ENCODE assay signal across 10 cellular contexts in the genomic region with DNA sequence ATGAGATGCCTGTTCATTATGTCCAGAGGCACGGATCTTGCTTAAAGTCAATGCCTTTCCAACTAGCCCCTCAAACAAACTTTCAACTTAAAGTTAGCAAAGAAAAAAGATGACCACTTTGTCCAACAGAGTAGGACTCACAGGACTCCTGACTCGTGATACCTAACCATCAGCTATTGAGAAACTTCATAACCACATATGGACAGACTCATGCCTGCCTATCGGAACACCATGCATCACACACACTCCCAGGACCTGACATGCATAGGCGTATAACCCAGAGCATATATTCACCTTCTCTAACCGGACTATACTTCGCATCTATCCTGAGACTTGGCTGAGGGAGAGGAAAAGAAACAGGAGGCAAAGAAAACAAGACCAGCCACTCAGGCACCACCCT. TPM values are rescaled to one million over a fixed set of nuclear protein-coding genes. Genes with fewer than 3 reads are reported as not detected.
DNase-seq lines count a peak whose midpoint lies in the region; ATAC-seq, FAIRE-seq and TF ChIP-seq lines count a peak whose summit lies in the region.
"Had no signal": no experiment of that assay in that cellular context is flagged by ENCODE, and none has a peak within 500 bp of the region (broad histone marks: within the 10 kb centered on the region; RNA-seq: fewer than 3 reads in every experiment).

No MANE protein-coding gene starts in this region.

- ATAC-seq in A549 (no peak), K562 (no peak), lower lobe of right lung (no peak), GM21528 (IDR thresholded peaks at IDR 0.05; ENCODE audit: low FRiP score, unreplicated experiment) (no peak), HG03432 (IDR thresholded peaks at IDR 0.05; ENCODE audit: unreplicated experiment) (no peak)

- peaks cover 42% of the 10 kb centered on the region for H3K79me2 ChIP-seq in K562 (ENCODE audit: control insufficient read depth, insufficient read depth, low read length)

- peaks cover 10% of the 10 kb centered on the region; the same call in 1 of the 2 replicates for H4K20me1 ChIP-seq in K562 (replicated peaks; ENCODE audit: control insufficient read depth, insufficient read depth, low read length)

- H3K27ac ChIP-seq in A549 (no peak overlapping the region), K562 (ENCODE audit: extremely low read depth, low read depth, low read length) (no peak overlapping the region), lower lobe of right lung (no peak overlapping the region), WERI-Rb-1 (no peak overlapping the region)

- no peak for TF ChIP-seq RAD21 in A549 (conservative IDR thresholded peaks at IDR 0.05 in 1 of 2, IDR thresholded peaks at IDR 0.05 in 1 of 2)
- TF ChIP-seq RAD21 in K562 (CRISPR knock-in tag; conservative IDR thresholded peaks at IDR 0.05 in 1 of 2, IDR thresholded peaks at IDR 0.05 in 1 of 2) = no peak

- POLR2A ChIA-PET in A549 (lab: Yijun Ruan, JAX) (no interaction called here), K562 (lab: Yijun Ruan, JAX) (interaction anchor here (0.7 to 2.5 kb wide), 3 partner anchors 9 to 92 kb away, joined by 3 to 19 read pairs (median 4); a partner anchor contains a TSS)

- TF ChIP-seq EP300 in A549 (IDR thresholded peaks at IDR 0.05) (no peak), K562 (IDR thresholded peaks at IDR 0.05; ENCODE audit: low read length) (no peak)

- peak overlapping the region; percentile 93 for H3K4me2 ChIP-seq in A549
- peak overlapping the region; percentile 93 for H3K4me2 ChIP-seq in K562 (ENCODE audit: insufficient read depth, low read length)

- 95% methylated on average over 6 of the region's 6 CpGs for WGBS in A549 (ENCODE audit: missing lambda C conversion rate)
- 68% methylated on average over 6 of the region's 6 CpGs for WGBS in K562 (ENCODE audit: insufficient coverage, low coverage, missing lambda C conversion rate)

- intact Hi-C loops in K562 (cut with micrococcal nuclease) (no loop called here), lower lobe of right lung (cut with DNase I) (no loop called here)

- H3K9ac ChIP-seq in K562 (ENCODE audit: insufficient read depth in 1 of 2, low read depth in 2 of 2, low read length in 2 of 2) = peak overlapping the region in 1 of 2 experiments; percentile 31; a peak in 1 of 4 replicates

- CTCF ChIA-PET in A549 (lab: Yijun Ruan, JAX) = interaction anchor here (0.6 to 3.2 kb wide), 5 partner anchors 9 to 62 kb away, joined by 3 to 17 read pairs (median 4); no protein-coding TSS in a partner anchor
- CTCF ChIA-PET in K562 (lab: Yijun Ruan, JAX; ENCODE audit: low intra/inter-chr PET ratio) = no interaction called here

- H3K9me1 ChIP-seq in K562 (ENCODE audit: control insufficient read depth, insufficient read depth, low read length) = no peaks in the 10 kb centered on the region

- no peak for DNase-seq in A549 (ENCODE audit: low read depth in 1 of 2, low spot score in 1 of 2)
- DNase-seq in HFF-Myc (ENCODE audit: extremely low read depth, low read depth) = no peak
- no peak for DNase-seq in K562 (ENCODE audit: extremely low read depth in 1 of 4, low spot score in 3 of 4)
- no peak for DNase-seq in lower lobe of right lung
- no peak for DNase-seq in WERI-Rb-1
- DNase-seq in NAMALWA (ENCODE audit: low spot score) = no peak
- DNase-seq: NCI-H2171 treated with DMSO at 0.1 percent for 48 hours, T-helper 9 cell had no signal

- H3K4me3 ChIP-seq in A549 (no peak overlapping the region), HFF-Myc (replicated peaks; ENCODE audit: low read depth, low read length) (peak overlapping the region; percentile 74), K562 (no peak overlapping the region; the same call in 1 of the 2 replicates), lower lobe of right lung (peak overlapping the region; percentile 98), WERI-Rb-1 (ENCODE audit: low read depth, low read length) (no peak overlapping the region)

- H3K27me3 ChIP-seq in K562 (ENCODE audit: control insufficient read depth in 2 of 2, insufficient read depth in 2 of 2, low read length in 2 of 2) (no peaks in the 10 kb centered on the region), lower lobe of right lung (ENCODE audit: low read depth) (no peaks in the 10 kb centered on the region), WERI-Rb-1 (ENCODE audit: insufficient read depth, low read depth, severe bottlenecking) (no peaks in the 10 kb centered on the region)

- TF ChIP-seq POLR2A in A549 (IDR thresholded peaks at IDR 0.05; ENCODE audit: low read length) = no peak
- no peak for TF ChIP-seq POLR2A in K562 (conservative IDR thresholded peaks at IDR 0.05)

- H3K4me1 ChIP-seq in A549 = peaks cover 27% of the 10 kb centered on the region
- peaks cover 20% of the 10 kb centered on the region in 2 experiments for H3K4me1 ChIP-seq in K562 (replicated peaks in 1 of 2; ENCODE audit: control insufficient read depth in 2 of 2, insufficient read depth in 2 of 2, low read length in 2 of 2)
- peaks cover 42% of the 10 kb centered on the region for H3K4me1 ChIP-seq in lower lobe of right lung

- TF ChIP-seq CTCF in A549 (IDR thresholded peaks at IDR 0.05) (no peak), HFF-Myc (IDR thresholded peaks at IDR 0.05; ENCODE audit: low read depth, low read length, missing control alignments) (no peak), K562 (IDR thresholded peaks at IDR 0.05 in 2 of 3, conservative IDR thresholded peaks at IDR 0.05 in 1 of 3; ENCODE audit: insufficient read depth in 2 of 3, low read depth in 1 of 3, low read length in 3 of 3) (no peak), lower lobe of right lung (IDR thresholded peaks at IDR 0.05) (no peak), WERI-Rb-1 (IDR thresholded peaks at IDR 0.05; ENCODE audit: low read depth, low read length) (no peak)

- H3K36me3 ChIP-seq in K562 (ENCODE audit: control insufficient read depth, insufficient read depth, low read length) (peaks cover 40% of the 10 kb centered on the region), lower lobe of right lung (peaks cover 26% of the 10 kb centered on the region), WERI-Rb-1 (peaks cover 29% of the 10 kb centered on the region)

- no peak for FAIRE-seq in A549 (lab: Jason Lieb, UNC)
- no peak for FAIRE-seq in K562 (lab: Jason Lieb, UNC)

- H3K9me3 ChIP-seq in A549 (no peaks in the 10 kb centered on the region), K562 (replicated peaks; ENCODE audit: control insufficient read depth, insufficient read depth, low read depth, low read length) (no peaks in the 10 kb centered on the region), lower lobe of right lung (no peaks in the 10 kb centered on the region), WERI-Rb-1 (ENCODE audit: severe bottlenecking) (no peaks in the 10 kb centered on the region)

- in situ Hi-C loops in K562 (cut with MboI) = no loop called here

- BruUV-seq in K562 (replicated peaks; lab: Mats Ljungman, UMichigan) = no TSS peak

- no peak overlapping the region for H2AFZ ChIP-seq in K562 (ENCODE audit: low read depth, low read length)

RNA-seq across cellular contexts. Expression of a gene that starts 2.3 kb away (rescaled TPM):
- polyA plus RNA-seq in A549 (2011; rRNA removed) (40.3 and 42.5 TPM in 2 replicates), A549 (2017; fragmentation: RNase III; extraction: RNeasy Plus Mini Kit Qiagen cat#74134 plus additional on column Dnase treatment) (53.7 to 56.7 TPM (median 55.3 TPM) in 3 replicates), K562 (2011; rRNA removed) (16.6 and 23.0 TPM in 2 replicates), K562 (2014; fragmentation: Illumina TruSeq; extraction: Trizol) (25.5 and 29.6 TPM in 2 replicates), K562 (2014; fragmentation: Nextera tagmentation; extraction: Ambion mirVana) (1 to 10 TPM; 3.7 to 5.7 TPM), K562 (2014; rRNA removed) (17.9 and 27.2 TPM in 2 replicates)
- 35.4 and 40.9 TPM in 2 replicates for polyA plus RNA-seq in A549 (2012; cell fraction: cytosol; rRNA removed)
- polyA plus RNA-seq in A549 (2012; cell fraction: nucleus; rRNA removed) = 41.8 and 43.7 TPM in 2 replicates
- polyA minus RNA-seq in A549 (2011; rRNA and poly(A)+ RNA removed) = 49.7 and 56.2 TPM in 2 replicates
- total RNA-seq in K562 (2011; cell fraction: chromatin; rRNA removed; ENCODE audit: low replicate concordance) = 27.6 and 39.9 TPM in 2 replicates
- 17.5 and 18.2 TPM in 2 replicates for total RNA-seq in K562 (2011; cell fraction: nucleolus; rRNA removed)
- total RNA-seq in K562 (2011; cell fraction: nucleoplasm; rRNA removed) = 23.2 and 28.6 TPM in 2 replicates
- total RNA-seq in K562 (2014; rRNA removed) (14.4 and 18.1 TPM in 2 replicates), K562 (2014; rRNA removed; fragmentation: Illumina TruSeq; extraction: Trizol) (24.0 and 24.1 TPM in 2 replicates), K562 (2015; rRNA removed; fragmentation: Illumina TruSeq; extraction: Trizol) (27.9 and 29.3 TPM in 2 replicates), K562 (2021) (25.8 and 29.9 TPM in 2 replicates), lower lobe of right lung (44.8 TPM)
- polyA plus RNA-seq in K562 (2011; cell fraction: cytosol; rRNA removed) = 14.6 and 27.3 TPM in 2 replicates
- polyA plus RNA-seq in K562 (2011; cell fraction: nucleus; rRNA removed) = 34.1 and 43.1 TPM in 2 replicates
- polyA plus RNA-seq in K562 (2012) = 19.7 and 23.1 TPM in 2 replicates
- 35.1 and 73.8 TPM in 2 replicates for polyA minus RNA-seq in K562 (2011; rRNA and poly(A)+ RNA removed)
- polyA minus RNA-seq in K562 (2011; cell fraction: cytosol; rRNA and poly(A)+ RNA removed) = 15.0 and 21.8 TPM in 2 replicates
- polyA minus RNA-seq in K562 (2011; cell fraction: nucleus; rRNA and poly(A)+ RNA removed) = 7.5 and 10.6 TPM in 2 replicates

RNA-seq across cellular contexts. Expression of a gene that starts 28.0 kb away (rescaled TPM):
- polyA plus RNA-seq in A549 (2011; rRNA removed) (34.1 and 34.5 TPM in 2 replicates), A549 (2017; fragmentation: RNase III; extraction: RNeasy Plus Mini Kit Qiagen cat#74134 plus additional on column Dnase treatment) (22.5 to 24.2 TPM (median 23.1 TPM) in 3 replicates), K562 (2011; rRNA removed) (14.1 and 23.0 TPM in 2 replicates), K562 (2014; fragmentation: Illumina TruSeq; extraction: Trizol) (22.9 and 27.4 TPM in 2 replicates), K562 (2014; fragmentation: Nextera tagmentation; extraction: Ambion mirVana) (10 to 100 TPM; 24.4 to 26.3 TPM), K562 (2014; rRNA removed) (20.7 and 21.9 TPM in 2 replicates)
- 16.9 and 17.1 TPM in 2 replicates for polyA plus RNA-seq in A549 (2012; cell fraction: cytosol; rRNA removed)
- polyA plus RNA-seq in A549 (2012; cell fraction: nucleus; rRNA removed) = 30.5 and 51.7 TPM in 2 replicates
- polyA minus RNA-seq in A549 (2011; rRNA and poly(A)+ RNA removed) = 14.2 and 19.6 TPM in 2 replicates
- total RNA-seq in K562 (2011; cell fraction: chromatin; rRNA removed; ENCODE audit: low replicate concordance) = 54.3 and 57.6 TPM in 2 replicates
- 25.0 and 27.9 TPM in 2 replicates for total RNA-seq in K562 (2011; cell fraction: nucleolus; rRNA removed)
- total RNA-seq in K562 (2011; cell fraction: nucleoplasm; rRNA removed) = 31.0 and 32.9 TPM in 2 replicates
- total RNA-seq in K562 (2014; rRNA removed) (16.8 and 18.6 TPM in 2 replicates), K562 (2014; rRNA removed; fragmentation: Illumina TruSeq; extraction: Trizol) (19.0 and 19.2 TPM in 2 replicates), K562 (2015; rRNA removed; fragmentation: Illumina TruSeq; extraction: Trizol) (21.0 and 24.1 TPM in 2 replicates), K562 (2021) (16.5 and 17.4 TPM in 2 replicates), lower lobe of right lung (22.3 TPM)
- polyA plus RNA-seq in K562 (2011; cell fraction: cytosol; rRNA removed) = 10.1 and 11.8 TPM in 2 replicates
- 48.3 and 72.5 TPM in 2 replicates for polyA plus RNA-seq in K562 (2011; cell fraction: nucleus; rRNA removed)
- polyA plus RNA-seq in K562 (2012) = 16.7 and 17.1 TPM in 2 replicates
- 9.2 and 16.7 TPM in 2 replicates for polyA minus RNA-seq in K562 (2011; rRNA and poly(A)+ RNA removed)
- 5.5 and 6.7 TPM in 2 replicates for polyA minus RNA-seq in K562 (2011; cell fraction: cytosol; rRNA and poly(A)+ RNA removed)
- polyA minus RNA-seq in K562 (2011; cell fraction: nucleus; rRNA and poly(A)+ RNA removed) = 11.3 and 12.7 TPM in 2 replicates

RNA-seq across cellular contexts. Expression of a gene that starts 44.5 kb away (rescaled TPM):
- polyA plus RNA-seq in A549 (2011; rRNA removed) (417 and 467 TPM in 2 replicates), A549 (2017; fragmentation: RNase III; extraction: RNeasy Plus Mini Kit Qiagen cat#74134 plus additional on column Dnase treatment) (463 to 466 TPM (median 465 TPM) in 3 replicates), K562 (2011; rRNA removed) (331 and 538 TPM in 2 replicates), K562 (2014; fragmentation: Illumina TruSeq; extraction: Trizol) (538 and 584 TPM in 2 replicates), K562 (2014; fragmentation: Nextera tagmentation; extraction: Ambion mirVana) (1,000 to 10,000 TPM; 2,413 to 2,775 TPM), K562 (2014; rRNA removed) (729 and 824 TPM in 2 replicates)
- 1,169 and 1,263 TPM in 2 replicates for polyA plus RNA-seq in A549 (2012; cell fraction: cytosol; rRNA removed)
- 923 and 1,034 TPM in 2 replicates for polyA plus RNA-seq in A549 (2012; cell fraction: nucleus; rRNA removed)
- polyA minus RNA-seq in A549 (2011; rRNA and poly(A)+ RNA removed) = 409 and 535 TPM in 2 replicates
- 28.6 and 81.3 TPM in 2 replicates for total RNA-seq in K562 (2011; cell fraction: chromatin; rRNA removed; ENCODE audit: low replicate concordance)
- 130 and 156 TPM in 2 replicates for total RNA-seq in K562 (2011; cell fraction: nucleolus; rRNA removed)
- 96.8 and 111 TPM in 2 replicates for total RNA-seq in K562 (2011; cell fraction: nucleoplasm; rRNA removed)
- total RNA-seq in K562 (2014; rRNA removed) (509 and 525 TPM in 2 replicates), K562 (2014; rRNA removed; fragmentation: Illumina TruSeq; extraction: Trizol) (498 and 574 TPM in 2 replicates), K562 (2015; rRNA removed; fragmentation: Illumina TruSeq; extraction: Trizol) (469 and 476 TPM in 2 replicates), K562 (2021) (460 and 522 TPM in 2 replicates), lower lobe of right lung (128 TPM)
- 662 and 1,258 TPM in 2 replicates for polyA plus RNA-seq in K562 (2011; cell fraction: cytosol; rRNA removed)
- 149 and 186 TPM in 2 replicates for polyA plus RNA-seq in K562 (2011; cell fraction: nucleus; rRNA removed)
- 361 and 450 TPM in 2 replicates for polyA plus RNA-seq in K562 (2012)
- 209 and 374 TPM in 2 replicates for polyA minus RNA-seq in K562 (2011; rRNA and poly(A)+ RNA removed)
- 99.7 and 217 TPM in 2 replicates for polyA minus RNA-seq in K562 (2011; cell fraction: cytosol; rRNA and poly(A)+ RNA removed)
- polyA minus RNA-seq in K562 (2011; cell fraction: nucleus; rRNA and poly(A)+ RNA removed) = 36.3 and 46.2 TPM in 2 replicates

RNA-seq across cellular contexts. Expression of a gene that starts 49.0 kb away (rescaled TPM):
- polyA plus RNA-seq in A549 (2011; rRNA removed) = 19.9 and 21.2 TPM in 2 replicates
- 44.9 and 56.9 TPM in 2 replicates for polyA plus RNA-seq in A549 (2012; cell fraction: cytosol; rRNA removed)
- polyA plus RNA-seq in A549 (2012; cell fraction: nucleus; rRNA removed) = 70.5 and 88.3 TPM in 2 replicates
- polyA plus RNA-seq in A549 (2017; fragmentation: RNase III; extraction: RNeasy Plus Mini Kit Qiagen cat#74134 plus additional on column Dnase treatment) = 33.9 to 43.6 TPM (median 42.5 TPM) in 3 replicates
- polyA minus RNA-seq in A549 (2011; rRNA and poly(A)+ RNA removed) = 30.6 and 31.4 TPM in 2 replicates
- total RNA-seq in K562 (2011; cell fraction: chromatin; rRNA removed; ENCODE audit: low replicate concordance) = 12.2 and 22.3 TPM in 2 replicates
- 14.2 and 14.7 TPM in 2 replicates for total RNA-seq in K562 (2011; cell fraction: nucleolus; rRNA removed)
- total RNA-seq in K562 (2011; cell fraction: nucleoplasm; rRNA removed) = 12.9 and 19.9 TPM in 2 replicates
- 6.6 and 8.3 TPM in 2 replicates for total RNA-seq in K562 (2014; rRNA removed)
- 3.0 and 3.7 TPM in 2 replicates for total RNA-seq in K562 (2014; rRNA removed; fragmentation: Illumina TruSeq; extraction: Trizol)
- total RNA-seq in K562 (2015; rRNA removed; fragmentation: Illumina TruSeq; extraction: Trizol) = 4.0 and 5.1 TPM in 2 replicates
- total RNA-seq in K562 (2021) = 33.4 and 33.7 TPM in 2 replicates
- 5.9 and 7.0 TPM in 2 replicates for polyA plus RNA-seq in K562 (2011; rRNA removed)
- polyA plus RNA-seq in K562 (2011; cell fraction: cytosol; rRNA removed) = 7.1 and 19.3 TPM in 2 replicates
- 12.9 and 33.2 TPM in 2 replicates for polyA plus RNA-seq in K562 (2011; cell fraction: nucleus; rRNA removed)
- polyA plus RNA-seq in K562 (2012) = 22.2 and 28.1 TPM in 2 replicates
- 14.0 and 17.8 TPM in 2 replicates for polyA plus RNA-seq in K562 (2014; fragmentation: Illumina TruSeq; extraction: Trizol)
- polyA plus RNA-seq in K562 (2014; fragmentation: Nextera tagmentation; extraction: Ambion mirVana) = 1 to 10 TPM; 1.3 to 1.4 TPM
- 17.1 and 20.3 TPM in 2 replicates for polyA plus RNA-seq in K562 (2014; rRNA removed)
- 4.2 and 5.7 TPM in 2 replicates for polyA minus RNA-seq in K562 (2011; rRNA and poly(A)+ RNA removed)
- polyA minus RNA-seq in K562 (2011; cell fraction: cytosol; rRNA and poly(A)+ RNA removed) = 12.4 and 18.0 TPM in 2 replicates
- 3.0 and 5.5 TPM in 2 replicates for polyA minus RNA-seq in K562 (2011; cell fraction: nucleus; rRNA and poly(A)+ RNA removed)
- 53.5 TPM for total RNA-seq in lower lobe of right lung

RNA-seq across cellular contexts. Expression of a gene that starts 56.4 kb away (rescaled TPM):
- 2,297 and 2,715 TPM in 2 replicates for polyA plus RNA-seq in A549 (2011; rRNA removed)
- 1,824 and 2,393 TPM in 2 replicates for polyA plus RNA-seq in A549 (2012; cell fraction: cytosol; rRNA removed)
- polyA plus RNA-seq in A549 (2012; cell fraction: nucleus; rRNA removed) = 368 and 737 TPM in 2 replicates
- polyA plus RNA-seq in A549 (2017; fragmentation: RNase III; extraction: RNeasy Plus Mini Kit Qiagen cat#74134 plus additional on column Dnase treatment) = 2,814 to 3,171 TPM (median 2,969 TPM) in 3 replicates
- 307 and 414 TPM in 2 replicates for polyA minus RNA-seq in A549 (2011; rRNA and poly(A)+ RNA removed)
- 370 and 391 TPM in 2 replicates for total RNA-seq in K562 (2011; cell fraction: chromatin; rRNA removed; ENCODE audit: low replicate concordance)
- 317 and 380 TPM in 2 replicates for total RNA-seq in K562 (2011; cell fraction: nucleolus; rRNA removed)
- total RNA-seq in K562 (2011; cell fraction: nucleoplasm; rRNA removed) = 567 and 894 TPM in 2 replicates
- 2,281 and 2,332 TPM in 2 replicates for total RNA-seq in K562 (2014; rRNA removed)
- 3,218 and 3,389 TPM in 2 replicates for total RNA-seq in K562 (2014; rRNA removed; fragmentation: Illumina TruSeq; extraction: Trizol)
- total RNA-seq in K562 (2015; rRNA removed; fragmentation: Illumina TruSeq; extraction: Trizol) = 2,524 and 2,706 TPM in 2 replicates
- total RNA-seq in K562 (2021) = 1,745 and 1,985 TPM in 2 replicates
- 1,779 and 3,096 TPM in 2 replicates for polyA plus RNA-seq in K562 (2011; rRNA removed)
- 1,009 and 1,561 TPM in 2 replicates for polyA plus RNA-seq in K562 (2011; cell fraction: cytosol; rRNA removed)
- 519 and 810 TPM in 2 replicates for polyA plus RNA-seq in K562 (2011; cell fraction: nucleus; rRNA removed)
- polyA plus RNA-seq in K562 (2012) = 2,980 and 3,135 TPM in 2 replicates
- 3,156 and 3,487 TPM in 2 replicates for polyA plus RNA-seq in K562 (2014; fragmentation: Illumina TruSeq; extraction: Trizol)
- 1,000 to 10,000 TPM; 2,598 to 3,667 TPM for polyA plus RNA-seq in K562 (2014; fragmentation: Nextera tagmentation; extraction: Ambion mirVana)
- 3,128 and 3,158 TPM in 2 replicates for polyA plus RNA-seq in K562 (2014; rRNA removed)
- polyA minus RNA-seq in K562 (2011; rRNA and poly(A)+ RNA removed) = 1,069 and 1,345 TPM in 2 replicates
- 644 and 904 TPM in 2 replicates for polyA minus RNA-seq in K562 (2011; cell fraction: cytosol; rRNA and poly(A)+ RNA removed)
- polyA minus RNA-seq in K562 (2011; cell fraction: nucleus; rRNA and poly(A)+ RNA removed) = 127 and 195 TPM in 2 replicates
- total RNA-seq in lower lobe of right lung = 1,156 TPM

Comparison
In these comparisons a context has a peak if more than half of its experiments do, and no peak if none do; other contexts are left out.
1. H3K4me3 ChIP-seq: peak in HFF-Myc (single experiment) and lower lobe of right lung (single experiment); none in A549 (single experiment), K562 (single experiment) and WERI-Rb-1 (single experiment).